Comparison of ENCODE assay signal across 18 cellular contexts in genomic region chr2:204187513-204188088, GRCh38.
A peak's percentile ranks its signal among the peaks of the same experiment; 100 is the strongest.
DNase-seq lines count a peak whose midpoint lies in the region; ATAC-seq and TF ChIP-seq lines count a peak whose summit lies in the region.
"Had no signal": no experiment of that assay in that cellular context is flagged by ENCODE, and none has a peak within 500 bp of the region (broad histone marks: within the 10 kb centered on the region; RNA-seq: fewer than 3 reads in every experiment).

No MANE protein-coding gene starts in this region.

- DNase-seq in ACHN (peak; percentile 57), HuH-7 (ENCODE audit: low spot score) (peak; percentile 42), kidney epithelial cell (ENCODE audit: low read depth) (peak; percentile 47), substantia nigra (lab: John Stamatoyannopoulos, UW) (no peak)
- no peak for DNase-seq in stimulated activated effector memory CD8-positive, alpha-beta T cell treated with anti-CD3 and anti-CD28 coated beads, Interleukin-12 subunit alpha, Interleukin-12 subunit beta, amount 100 ng/mL, for 72 hours (ENCODE audit: low spot score in 2 of 2)
- DNase-seq in activated T-helper 1 cell treated with anti-CD3 and anti-CD28 coated beads, Interleukin-12 subunit alpha, Interleukin-12 subunit beta, Interleukin-2, Interleukin-4 antibody, amounts not matched to agents 30 ng/mL and 10 ng/mL and 1 ng/mL, durations not matched to agents 14 hours and 24 hours and 36 hours (ENCODE audit: low spot score) = no peak
- DNase-seq: caudate nucleus, immature natural killer cell, Kasumi-1, NCI-H1436, NCI-H446 treated with DMSO at 0.1 percent for 48 hours, PC-3, spleen, stomach had no signal

- no peaks in the 10 kb centered on the region for H3K9me3 Mint-ChIP-seq in stimulated activated effector memory CD8-positive, alpha-beta T cell treated with anti-CD3 and anti-CD28 coated beads, Interleukin-12 subunit alpha, Interleukin-12 subunit beta, amount 100 ng/mL, for 72 hours
- H3K9me3 Mint-ChIP-seq in activated T-helper 1 cell treated with anti-CD3 and anti-CD28 coated beads, Interleukin-12 subunit alpha, Interleukin-12 subunit beta, Interleukin-2, Interleukin-4 antibody, amounts not matched to agents 30 ng/mL and 10 ng/mL and 1 ng/mL, durations not matched to agents 14 hours and 24 hours and 36 hours = peaks cover 11% of the 10 kb centered on the region
- H3K9me3 Mint-ChIP-seq: immature natural killer cell had no signal

- intact Hi-C loops in activated T-helper 1 cell treated with anti-CD3 and anti-CD28 coated beads, Interleukin-12 subunit alpha, Interleukin-12 subunit beta, Interleukin-2, Interleukin-4 antibody, amounts not matched to agents 30 ng/mL and 10 ng/mL and 1 ng/mL, durations not matched to agents 14 hours and 24 hours and 36 hours (cut with micrococcal nuclease) = no loop called here

- no peak overlapping the region for H3K27ac ChIP-seq in substantia nigra (ENCODE audit: low read depth, low read length, poor library complexity, severe bottlenecking)
- H3K27ac ChIP-seq: gastroesophageal sphincter, spleen, stomach had no signal

- no peaks in the 10 kb centered on the region for H3K36me3 Mint-ChIP-seq in stimulated activated effector memory CD8-positive, alpha-beta T cell treated with anti-CD3 and anti-CD28 coated beads, Interleukin-12 subunit alpha, Interleukin-12 subunit beta, amount 100 ng/mL, for 72 hours
- H3K36me3 Mint-ChIP-seq in activated T-helper 1 cell treated with anti-CD3 and anti-CD28 coated beads, Interleukin-12 subunit alpha, Interleukin-12 subunit beta, Interleukin-2, Interleukin-4 antibody, amounts not matched to agents 30 ng/mL and 10 ng/mL and 1 ng/mL, durations not matched to agents 14 hours and 24 hours and 36 hours (ENCODE audit: low read depth) = peaks cover 5% of the 10 kb centered on the region
- H3K36me3 Mint-ChIP-seq: activated naive CD8-positive, alpha-beta T cell; immature natural killer cell had no signal

- H3K27ac Mint-ChIP-seq in stimulated activated effector memory CD8-positive, alpha-beta T cell treated with anti-CD3 and anti-CD28 coated beads, Interleukin-12 subunit alpha, Interleukin-12 subunit beta, amount 100 ng/mL, for 72 hours = no peak overlapping the region
- no peak overlapping the region for H3K27ac Mint-ChIP-seq in activated T-helper 1 cell treated with anti-CD3 and anti-CD28 coated beads, Interleukin-12 subunit alpha, Interleukin-12 subunit beta, Interleukin-2, Interleukin-4 antibody, amounts not matched to agents 30 ng/mL and 10 ng/mL and 1 ng/mL, durations not matched to agents 14 hours and 24 hours and 36 hours
- H3K27ac Mint-ChIP-seq: activated naive CD8-positive, alpha-beta T cell; immature natural killer cell had no signal

- no peak for TF ChIP-seq CTCF in kidney epithelial cell (IDR thresholded peaks at IDR 0.05; ENCODE audit: insufficient read depth, low read length, poor library complexity, severe bottlenecking)

- peak; percentile 69 for ATAC-seq in GM19397 (IDR thresholded peaks at IDR 0.05; ENCODE audit: unreplicated experiment)
- no peak for ATAC-seq in stimulated activated effector memory CD8-positive, alpha-beta T cell treated with anti-CD3 and anti-CD28 coated beads, Interleukin-12 subunit alpha, Interleukin-12 subunit beta, amount 100 ng/mL, for 72 hours
- ATAC-seq in GM18873 (IDR thresholded peaks at IDR 0.05; ENCODE audit: low FRiP score, unreplicated experiment) = no peak
- ATAC-seq: gastroesophageal sphincter, PC-3 had no signal

- H3K4me3 ChIP-seq in kidney epithelial cell (ENCODE audit: low read depth, low read length) = no peak overlapping the region
- H3K4me3 ChIP-seq: gastroesophageal sphincter, spleen, stomach had no signal

- H3K27me3 ChIP-seq in kidney epithelial cell (ENCODE audit: control insufficient read depth, insufficient read depth, low read length) = no peaks in the 10 kb centered on the region
- H3K27me3 ChIP-seq: gastroesophageal sphincter, spleen, stomach had no signal

- peaks cover 6% of the 10 kb centered on the region for H3K27me3 Mint-ChIP-seq in activated T-helper 1 cell treated with anti-CD3 and anti-CD28 coated beads, Interleukin-12 subunit alpha, Interleukin-12 subunit beta, Interleukin-2, Interleukin-4 antibody, amounts not matched to agents 30 ng/mL and 10 ng/mL and 1 ng/mL, durations not matched to agents 14 hours and 24 hours and 36 hours (ENCODE audit: insufficient read depth)

- no peak overlapping the region for H3K4me3 Mint-ChIP-seq in stimulated activated effector memory CD8-positive, alpha-beta T cell treated with anti-CD3 and anti-CD28 coated beads, Interleukin-12 subunit alpha, Interleukin-12 subunit beta, amount 100 ng/mL, for 72 hours
- no peak overlapping the region for H3K4me3 Mint-ChIP-seq in activated T-helper 1 cell treated with anti-CD3 and anti-CD28 coated beads, Interleukin-12 subunit alpha, Interleukin-12 subunit beta, Interleukin-2, Interleukin-4 antibody, amounts not matched to agents 30 ng/mL and 10 ng/mL and 1 ng/mL, durations not matched to agents 14 hours and 24 hours and 36 hours
- H3K4me3 Mint-ChIP-seq: activated naive CD8-positive, alpha-beta T cell; immature natural killer cell had no signal

- H3K4me1 Mint-ChIP-seq in stimulated activated effector memory CD8-positive, alpha-beta T cell treated with anti-CD3 and anti-CD28 coated beads, Interleukin-12 subunit alpha, Interleukin-12 subunit beta, amount 100 ng/mL, for 72 hours = peaks cover 4% of the 10 kb centered on the region
- H3K4me1 Mint-ChIP-seq in activated T-helper 1 cell treated with anti-CD3 and anti-CD28 coated beads, Interleukin-12 subunit alpha, Interleukin-12 subunit beta, Interleukin-2, Interleukin-4 antibody, amounts not matched to agents 30 ng/mL and 10 ng/mL and 1 ng/mL, durations not matched to agents 14 hours and 24 hours and 36 hours (ENCODE audit: low read depth) = peaks cover 15% of the 10 kb centered on the region
- H3K4me1 Mint-ChIP-seq: immature natural killer cell had no signal

- no peaks in the 10 kb centered on the region for H3K36me3 ChIP-seq in kidney epithelial cell (ENCODE audit: control insufficient read depth, insufficient read depth, low read length)
- H3K36me3 ChIP-seq: gastroesophageal sphincter, spleen, stomach had no signal

- in situ Hi-C loops in ACHN (cut with HindIII; ENCODE audit: low pct_ligation_motif_present, low pct_unique_long_range_greater_than_20kb, low sequenced_read_pairs) = no loop called here

Comparison
In these comparisons a context has a peak if more than half of its experiments do, and no peak if none do; other contexts are left out.
1. DNase-seq: peak in ACHN (single experiment), HuH-7 (single experiment) and kidney epithelial cell (single experiment); none in stimulated activated effector memory CD8-positive, alpha-beta T cell treated with anti-CD3 and anti-CD28 coated beads, Interleukin-12 subunit alpha, Interleukin-12 subunit beta, amount 100 ng/mL, for 72 hours (0 of 2), substantia nigra (0 of 49) and activated T-helper 1 cell treated with anti-CD3 and anti-CD28 coated beads, Interleukin-12 subunit alpha, Interleukin-12 subunit beta, Interleukin-2, Interleukin-4 antibody, amounts not matched to agents 30 ng/mL and 10 ng/mL and 1 ng/mL, durations not matched to agents 14 hours and 24 hours and 36 hours (single experiment).